In the genomic region with DNA sequence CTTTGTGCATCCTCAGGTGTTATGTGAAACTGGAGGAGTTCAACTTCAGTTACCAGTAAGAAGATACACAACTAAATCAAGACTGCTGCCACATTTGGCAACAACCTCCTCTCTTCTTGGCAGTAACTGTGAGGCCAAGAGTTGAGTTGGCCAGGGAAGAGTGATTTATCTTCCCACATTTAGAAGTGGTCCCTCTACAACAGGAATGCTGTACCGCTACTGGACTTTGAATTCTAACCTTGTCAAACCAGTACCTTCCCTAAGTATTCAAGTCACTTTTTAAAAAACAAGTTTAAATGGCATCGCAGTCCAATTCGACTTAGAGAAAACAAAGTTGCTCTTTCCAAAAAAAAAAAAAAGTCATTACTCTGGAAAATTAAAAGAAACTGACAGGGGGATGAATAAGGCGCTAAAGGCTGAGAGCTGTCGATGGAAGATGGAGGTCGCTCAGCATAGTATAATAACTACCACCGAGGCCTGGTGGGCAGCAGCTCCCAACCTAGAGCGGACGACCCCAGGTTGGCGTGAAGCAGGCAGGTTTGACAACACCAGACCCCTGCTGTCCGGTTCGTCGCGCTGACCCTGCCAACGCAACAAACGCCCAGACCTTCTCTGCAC, we compare ENCODE assay signal across 8 cellular contexts. TPM values are rescaled to one million over a fixed set of nuclear protein-coding genes. Genes with fewer than 3 reads are reported as not detected.
DNase-seq lines count a peak whose midpoint lies in the region; ATAC-seq and TF ChIP-seq lines count a peak whose summit lies in the region.

No MANE protein-coding gene starts in this region.

- peak overlapping the region; percentile 84 for H3K27ac Mint-ChIP-seq in central memory CD8-positive, alpha-beta T cell (ENCODE audit: low read depth)

- H3K9me3 Mint-ChIP-seq in activated T-cell treated with anti-CD3 and anti-CD28 coated beads, Interleukin-2, amount 50 U/mL, for 4 hours, result no peaks in the 10 kb centered on the region
- no peaks in the 10 kb centered on the region for H3K9me3 Mint-ChIP-seq in central memory CD8-positive, alpha-beta T cell

- H3K27ac ChIP-seq in substantia nigra (ENCODE audit: low read depth, low read length, poor library complexity, severe bottlenecking), result peak overlapping the region; percentile 84

- peak overlapping the region; percentile 93 for H3K4me3 Mint-ChIP-seq in activated T-cell treated with anti-CD3 and anti-CD28 coated beads, Interleukin-2, amount 50 U/mL, for 4 hours
- H3K4me3 Mint-ChIP-seq in central memory CD8-positive, alpha-beta T cell, result peak overlapping the region; percentile 87

- peak overlapping the region; percentile 81 for H3K4me3 ChIP-seq in NB4 (ENCODE audit: low read depth, low read length)

- H3K36me3 Mint-ChIP-seq in activated T-cell treated with anti-CD3 and anti-CD28 coated beads, Interleukin-2, amount 50 U/mL, for 4 hours (ENCODE audit: insufficient read depth), result no peaks in the 10 kb centered on the region
- peaks cover 9% of the 10 kb centered on the region for H3K36me3 Mint-ChIP-seq in central memory CD8-positive, alpha-beta T cell (ENCODE audit: insufficient read depth)

- no peak for TF ChIP-seq POLR2A in NB4 (IDR thresholded peaks at IDR 0.05; ENCODE audit: extremely low read depth, insufficient read length)

- DNase-seq in activated T-cell treated with anti-CD3 and anti-CD28 coated beads, Interleukin-2, amount 50 U/mL, for 4 hours, result no peak
- DNase-seq in activated T-cell treated with anti-CD3 and anti-CD28 coated beads for 4 hours (no peak), NB4 (ENCODE audit: low read depth) (no peak), left lobe of liver (ENCODE audit: low spot score) (no peak), substantia nigra (lab: John Stamatoyannopoulos, UW) (peak in 15 of 49 donors; percentile 1 to 67 (median 49)), HuH-7.5 (ENCODE audit: low spot score) (no peak)
- no peak for DNase-seq in central memory CD8-positive, alpha-beta T cell (ENCODE audit: low spot score in 2 of 2)

- no peaks in the 10 kb centered on the region for H3K27me3 Mint-ChIP-seq in activated T-cell treated with anti-CD3 and anti-CD28 coated beads, Interleukin-2, amount 50 U/mL, for 4 hours (ENCODE audit: low read depth)
- H3K27me3 Mint-ChIP-seq in central memory CD8-positive, alpha-beta T cell, result no peaks in the 10 kb centered on the region

- no peak for ATAC-seq in activated T-cell treated with anti-CD3 and anti-CD28 coated beads, Interleukin-2, amount 50 U/mL, for 4 hours
- ATAC-seq in central memory CD8-positive, alpha-beta T cell (replicated peaks; ENCODE audit: extremely low read depth, poor library complexity, severe bottlenecking), result no peak
- peak; percentile 16 for ATAC-seq in left lobe of liver
- no peak for ATAC-seq in HG02763 (IDR thresholded peaks at IDR 0.05; ENCODE audit: unreplicated experiment)

- TF ChIP-seq CTCF in NB4 (IDR thresholded peaks at IDR 0.05; ENCODE audit: low read depth, low read length), result no peak

- H3K4me1 Mint-ChIP-seq in activated T-cell treated with anti-CD3 and anti-CD28 coated beads, Interleukin-2, amount 50 U/mL, for 4 hours (ENCODE audit: low read depth), result peaks cover 69% of the 10 kb centered on the region
- H3K4me1 Mint-ChIP-seq in central memory CD8-positive, alpha-beta T cell, result peaks cover 46% of the 10 kb centered on the region

RNA-seq across cellular contexts. Expression of gene MAP4K3, which starts 1.0 kb away (rescaled TPM):
- 10 to 100 TPM; 10.3 to 14.3 (median 11.5) TPM for total RNA-seq in activated T-cell treated with anti-CD3 and anti-CD28 coated beads, Interleukin-2, amount 50 U/mL, for 4 hours
- total RNA-seq in left lobe of liver, result 12.8 TPM
